In genomic region chr4:85763207-85763606, GRCh38 we compare ENCODE assay signal across 16 cellular contexts.
"Had no signal": no experiment of that assay in that cellular context is flagged by ENCODE, and none has a peak within 500 bp of the region (broad histone marks: within the 10 kb centered on the region; RNA-seq: fewer than 3 reads in every experiment).

No MANE protein-coding gene starts in this region.

- H3K27me3 Mint-ChIP-seq: naive B cell; progenitor cell of endocrine pancreas; stimulated activated naive B cell treated with anti-CD40 and anti-IgM and Interleukin-4, amounts not matched to agents 10 μg/mL and 1 μg/mL and 100 μg/mL, for 72 hours had no signal

- H3K9me3 Mint-ChIP-seq: activated T-helper 1 cell treated with anti-CD3 and anti-CD28 coated beads, Interleukin-12 subunit alpha, Interleukin-12 subunit beta, Interleukin-2, Interleukin-4 antibody, amounts not matched to agents 30 ng/mL and 10 ng/mL and 1 ng/mL, durations not matched to agents 14 hours and 24 hours and 36 hours; naive B cell; stimulated activated naive B cell treated with anti-CD40 and anti-IgM and Interleukin-4, amounts not matched to agents 10 μg/mL and 1 μg/mL and 100 μg/mL, for 72 hours had no signal

- H3K27ac ChIP-seq: right lobe of liver had no signal

- H3K9me3 ChIP-seq: lower lobe of right lung, right lobe of liver, transverse colon had no signal

- H3K27ac Mint-ChIP-seq: activated CD8-positive, alpha-beta T cell treated with anti-CD3 and anti-CD28 coated beads, Interleukin-2, amount 10 ng/mL, durations not matched to agents 7 days and 5 days; activated T-helper 1 cell treated with anti-CD3 and anti-CD28 coated beads, Interleukin-12 subunit alpha, Interleukin-12 subunit beta, Interleukin-2, Interleukin-4 antibody, amounts not matched to agents 30 ng/mL and 10 ng/mL and 1 ng/mL, durations not matched to agents 14 hours and 24 hours and 36 hours; progenitor cell of endocrine pancreas; stimulated activated naive B cell treated with anti-CD40 and anti-IgM and Interleukin-4, amounts not matched to agents 10 μg/mL and 1 μg/mL and 100 μg/mL, for 72 hours had no signal

- H3K27me3 ChIP-seq: right lobe of liver, transverse colon had no signal

- ATAC-seq: activated CD8-positive, alpha-beta T cell treated with anti-CD3 and anti-CD28 coated beads, Interleukin-2, amount 10 ng/mL, durations not matched to agents 7 days and 5 days; stimulated activated naive B cell treated with anti-CD40 and anti-IgM and Interleukin-4, amounts not matched to agents 10 μg/mL and 1 μg/mL and 100 μg/mL, for 72 hours had no signal

- H3K4me3 ChIP-seq: lower lobe of right lung, right lobe of liver, transverse colon had no signal

- H3K4me1 ChIP-seq: right lobe of liver had no signal

- H3K36me3 ChIP-seq: lower lobe of right lung, right lobe of liver, transverse colon had no signal

- H3K4me3 Mint-ChIP-seq: activated CD8-positive, alpha-beta T cell treated with anti-CD3 and anti-CD28 coated beads, Interleukin-2, amount 10 ng/mL, durations not matched to agents 7 days and 5 days; activated T-helper 1 cell treated with anti-CD3 and anti-CD28 coated beads, Interleukin-12 subunit alpha, Interleukin-12 subunit beta, Interleukin-2, Interleukin-4 antibody, amounts not matched to agents 30 ng/mL and 10 ng/mL and 1 ng/mL, durations not matched to agents 14 hours and 24 hours and 36 hours; naive B cell; stimulated activated naive B cell treated with anti-CD40 and anti-IgM and Interleukin-4, amounts not matched to agents 10 μg/mL and 1 μg/mL and 100 μg/mL, for 72 hours had no signal

- DNase-seq: activated CD8-positive, alpha-beta memory T cell treated with anti-CD3 and anti-CD28 coated beads, Interleukin-2, amount 50 U/mL, for 48 hours; activated CD8-positive, alpha-beta T cell treated with anti-CD3 and anti-CD28 coated beads, Interleukin-2, amount 10 ng/mL, durations not matched to agents 7 days and 5 days; activated naive CD4-positive, alpha-beta T cell; caudate nucleus; cortex of kidney; effector CD8-positive, alpha-beta T cell; hypothalamus; lower lobe of right lung; naive B cell; right lobe of liver; stimulated activated CD4-positive, alpha-beta T cell treated with anti-CD3 and anti-CD28 coated beads, Interleukin-2, amount 100 ng/mL, for 24 hours; stimulated activated naive B cell treated with anti-CD40 and anti-IgM and Interleukin-4, amounts not matched to agents 10 μg/mL and 1 μg/mL and 100 μg/mL, for 72 hours; SW 1271; transverse colon had no signal
